Comparison of ENCODE assay signal across 2 cellular contexts in the genomic region with DNA sequence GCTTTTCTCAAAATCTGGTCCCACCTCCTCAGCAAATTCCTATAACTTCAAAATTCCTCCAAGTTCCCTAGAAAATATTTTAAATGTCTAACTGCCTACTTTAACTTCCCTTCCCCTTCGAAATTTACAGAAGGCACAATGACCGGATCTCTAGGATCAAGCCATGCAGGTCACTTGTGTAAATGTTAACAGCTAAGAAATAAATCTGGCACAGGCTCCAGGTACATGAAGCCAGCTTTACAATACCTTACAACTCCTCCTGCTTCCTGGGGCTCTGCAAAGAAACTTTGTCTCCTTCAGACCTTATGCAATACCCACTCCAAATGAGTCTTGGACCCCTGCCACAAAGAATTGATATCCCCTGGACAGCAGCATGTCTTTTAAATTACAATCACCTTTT.
TF ChIP-seq lines count a peak whose summit lies in the region.

No MANE protein-coding gene starts in this region.

TF ChIP-seq in GM23338, 12 proteins besides CTCF, POLR2A, EP300 and RAD21 (continues in another document):
- TF ChIP-seq JUNB (IDR thresholded peaks at IDR 0.05; ENCODE audit: unreplicated experiment) (no peak), POLR2AphosphoS5 (IDR thresholded peaks at IDR 0.05; ENCODE audit: low read depth) (no peak), ZNF114 (CRISPR knock-in tag; IDR thresholded peaks at IDR 0.05) (no peak), EZH2phosphoT487 (IDR thresholded peaks at IDR 0.05; ENCODE audit: unreplicated experiment) (no peak), STAT1 (IDR thresholded peaks at IDR 0.05; ENCODE audit: unreplicated experiment) (no peak), EZH2 (IDR thresholded peaks at IDR 0.05; ENCODE audit: low read depth, unreplicated experiment) (no peak), NANOG (IDR thresholded peaks at IDR 0.05; ENCODE audit: borderline replicate concordance) (no peak)
- TF ChIP-seq, protein P1, sequence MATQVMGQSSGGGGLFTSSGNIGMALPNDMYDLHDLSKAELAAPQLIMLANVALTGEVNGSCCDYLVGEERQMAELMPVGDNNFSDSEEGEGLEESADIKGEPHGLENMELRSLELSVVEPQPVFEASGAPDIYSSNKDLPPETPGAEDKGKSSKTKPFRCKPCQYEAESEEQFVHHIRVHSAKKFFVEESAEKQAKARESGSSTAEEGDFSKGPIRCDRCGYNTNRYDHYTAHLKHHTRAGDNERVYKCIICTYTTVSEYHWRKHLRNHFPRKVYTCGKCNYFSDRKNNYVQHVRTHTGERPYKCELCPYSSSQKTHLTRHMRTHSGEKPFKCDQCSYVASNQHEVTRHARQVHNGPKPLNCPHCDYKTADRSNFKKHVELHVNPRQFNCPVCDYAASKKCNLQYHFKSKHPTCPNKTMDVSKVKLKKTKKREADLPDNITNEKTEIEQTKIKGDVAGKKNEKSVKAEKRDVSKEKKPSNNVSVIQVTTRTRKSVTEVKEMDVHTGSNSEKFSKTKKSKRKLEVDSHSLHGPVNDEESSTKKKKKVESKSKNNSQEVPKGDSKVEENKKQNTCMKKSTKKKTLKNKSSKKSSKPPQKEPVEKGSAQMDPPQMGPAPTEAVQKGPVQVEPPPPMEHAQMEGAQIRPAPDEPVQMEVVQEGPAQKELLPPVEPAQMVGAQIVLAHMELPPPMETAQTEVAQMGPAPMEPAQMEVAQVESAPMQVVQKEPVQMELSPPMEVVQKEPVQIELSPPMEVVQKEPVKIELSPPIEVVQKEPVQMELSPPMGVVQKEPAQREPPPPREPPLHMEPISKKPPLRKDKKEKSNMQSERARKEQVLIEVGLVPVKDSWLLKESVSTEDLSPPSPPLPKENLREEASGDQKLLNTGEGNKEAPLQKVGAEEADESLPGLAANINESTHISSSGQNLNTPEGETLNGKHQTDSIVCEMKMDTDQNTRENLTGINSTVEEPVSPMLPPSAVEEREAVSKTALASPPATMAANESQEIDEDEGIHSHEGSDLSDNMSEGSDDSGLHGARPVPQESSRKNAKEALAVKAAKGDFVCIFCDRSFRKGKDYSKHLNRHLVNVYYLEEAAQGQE (IDR thresholded peaks at IDR 0.05; ENCODE audit: unreplicated experiment) = no peak
- TF ChIP-seq, protein P2, sequence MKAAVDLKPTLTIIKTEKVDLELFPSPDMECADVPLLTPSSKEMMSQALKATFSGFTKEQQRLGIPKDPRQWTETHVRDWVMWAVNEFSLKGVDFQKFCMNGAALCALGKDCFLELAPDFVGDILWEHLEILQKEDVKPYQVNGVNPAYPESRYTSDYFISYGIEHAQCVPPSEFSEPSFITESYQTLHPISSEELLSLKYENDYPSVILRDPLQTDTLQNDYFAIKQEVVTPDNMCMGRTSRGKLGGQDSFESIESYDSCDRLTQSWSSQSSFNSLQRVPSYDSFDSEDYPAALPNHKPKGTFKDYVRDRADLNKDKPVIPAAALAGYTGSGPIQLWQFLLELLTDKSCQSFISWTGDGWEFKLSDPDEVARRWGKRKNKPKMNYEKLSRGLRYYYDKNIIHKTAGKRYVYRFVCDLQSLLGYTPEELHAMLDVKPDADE (IDR thresholded peaks at IDR 0.05) = no peak
- TF ChIP-seq, protein P3, sequence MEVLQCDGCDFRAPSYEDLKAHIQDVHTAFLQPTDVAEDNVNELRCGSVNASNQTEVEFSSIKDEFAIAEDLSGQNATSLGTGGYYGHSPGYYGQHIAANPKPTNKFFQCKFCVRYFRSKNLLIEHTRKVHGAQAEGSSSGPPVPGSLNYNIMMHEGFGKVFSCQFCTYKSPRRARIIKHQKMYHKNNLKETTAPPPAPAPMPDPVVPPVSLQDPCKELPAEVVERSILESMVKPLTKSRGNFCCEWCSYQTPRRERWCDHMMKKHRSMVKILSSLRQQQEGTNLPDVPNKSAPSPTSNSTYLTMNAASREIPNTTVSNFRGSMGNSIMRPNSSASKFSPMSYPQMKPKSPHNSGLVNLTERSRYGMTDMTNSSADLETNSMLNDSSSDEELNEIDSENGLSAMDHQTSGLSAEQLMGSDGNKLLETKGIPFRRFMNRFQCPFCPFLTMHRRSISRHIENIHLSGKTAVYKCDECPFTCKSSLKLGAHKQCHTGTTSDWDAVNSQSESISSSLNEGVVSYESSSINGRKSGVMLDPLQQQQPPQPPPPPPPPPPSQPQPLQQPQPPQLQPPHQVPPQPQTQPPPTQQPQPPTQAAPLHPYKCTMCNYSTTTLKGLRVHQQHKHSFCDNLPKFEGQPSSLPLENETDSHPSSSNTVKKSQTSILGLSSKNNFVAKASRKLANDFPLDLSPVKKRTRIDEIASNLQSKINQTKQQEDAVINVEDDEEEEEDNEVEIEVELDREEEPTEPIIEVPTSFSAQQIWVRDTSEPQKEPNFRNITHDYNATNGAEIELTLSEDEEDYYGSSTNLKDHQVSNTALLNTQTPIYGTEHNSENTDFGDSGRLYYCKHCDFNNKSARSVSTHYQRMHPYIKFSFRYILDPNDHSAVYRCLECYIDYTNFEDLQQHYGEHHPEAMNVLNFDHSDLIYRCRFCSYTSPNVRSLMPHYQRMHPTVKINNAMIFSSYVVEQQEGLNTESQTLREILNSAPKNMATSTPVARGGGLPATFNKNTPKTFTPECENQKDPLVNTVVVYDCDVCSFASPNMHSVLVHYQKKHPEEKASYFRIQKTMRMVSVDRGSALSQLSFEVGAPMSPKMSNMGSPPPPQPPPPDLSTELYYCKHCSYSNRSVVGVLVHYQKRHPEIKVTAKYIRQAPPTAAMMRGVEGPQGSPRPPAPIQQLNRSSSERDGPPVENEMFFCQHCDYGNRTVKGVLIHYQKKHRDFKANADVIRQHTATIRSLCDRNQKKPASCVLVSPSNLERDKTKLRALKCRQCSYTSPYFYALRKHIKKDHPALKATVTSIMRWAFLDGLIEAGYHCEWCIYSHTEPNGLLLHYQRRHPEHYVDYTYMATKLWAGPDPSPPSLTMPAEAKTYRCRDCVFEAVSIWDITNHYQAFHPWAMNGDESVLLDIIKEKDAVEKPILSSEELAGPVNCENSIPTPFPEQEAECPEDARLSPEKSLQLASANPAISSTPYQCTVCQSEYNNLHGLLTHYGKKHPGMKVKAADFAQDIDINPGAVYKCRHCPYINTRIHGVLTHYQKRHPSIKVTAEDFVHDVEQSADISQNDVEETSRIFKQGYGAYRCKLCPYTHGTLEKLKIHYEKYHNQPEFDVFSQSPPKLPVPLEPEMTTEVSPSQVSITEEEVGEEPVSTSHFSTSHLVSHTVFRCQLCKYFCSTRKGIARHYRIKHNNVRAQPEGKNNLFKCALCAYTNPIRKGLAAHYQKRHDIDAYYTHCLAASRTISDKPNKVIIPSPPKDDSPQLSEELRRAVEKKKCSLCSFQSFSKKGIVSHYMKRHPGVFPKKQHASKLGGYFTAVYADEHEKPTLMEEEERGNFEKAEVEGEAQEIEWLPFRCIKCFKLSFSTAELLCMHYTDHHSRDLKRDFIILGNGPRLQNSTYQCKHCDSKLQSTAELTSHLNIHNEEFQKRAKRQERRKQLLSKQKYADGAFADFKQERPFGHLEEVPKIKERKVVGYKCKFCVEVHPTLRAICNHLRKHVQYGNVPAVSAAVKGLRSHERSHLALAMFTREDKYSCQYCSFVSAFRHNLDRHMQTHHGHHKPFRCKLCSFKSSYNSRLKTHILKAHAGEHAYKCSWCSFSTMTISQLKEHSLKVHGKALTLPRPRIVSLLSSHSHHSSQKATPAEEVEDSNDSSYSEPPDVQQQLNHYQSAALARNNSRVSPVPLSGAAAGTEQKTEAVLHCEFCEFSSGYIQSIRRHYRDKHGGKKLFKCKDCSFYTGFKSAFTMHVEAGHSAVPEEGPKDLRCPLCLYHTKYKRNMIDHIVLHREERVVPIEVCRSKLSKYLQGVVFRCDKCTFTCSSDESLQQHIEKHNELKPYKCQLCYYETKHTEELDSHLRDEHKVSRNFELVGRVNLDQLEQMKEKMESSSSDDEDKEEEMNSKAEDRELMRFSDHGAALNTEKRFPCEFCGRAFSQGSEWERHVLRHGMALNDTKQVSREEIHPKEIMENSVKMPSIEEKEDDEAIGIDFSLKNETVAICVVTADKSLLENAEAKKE (CRISPR knock-in tag; IDR thresholded peaks at IDR 0.05) = no peak

TF ChIP-seq in K562, 482 proteins besides CTCF, POLR2A, EP300 and RAD21:
- TF ChIP-seq NFIX (CRISPR knock-in tag; IDR thresholded peaks at IDR 0.05; ENCODE audit: low read depth) = no peak
- TF ChIP-seq ZBED1 (IDR thresholded peaks at IDR 0.05) = no peak
